25 cellular contexts compared by ENCODE assay signal in the genomic region with DNA sequence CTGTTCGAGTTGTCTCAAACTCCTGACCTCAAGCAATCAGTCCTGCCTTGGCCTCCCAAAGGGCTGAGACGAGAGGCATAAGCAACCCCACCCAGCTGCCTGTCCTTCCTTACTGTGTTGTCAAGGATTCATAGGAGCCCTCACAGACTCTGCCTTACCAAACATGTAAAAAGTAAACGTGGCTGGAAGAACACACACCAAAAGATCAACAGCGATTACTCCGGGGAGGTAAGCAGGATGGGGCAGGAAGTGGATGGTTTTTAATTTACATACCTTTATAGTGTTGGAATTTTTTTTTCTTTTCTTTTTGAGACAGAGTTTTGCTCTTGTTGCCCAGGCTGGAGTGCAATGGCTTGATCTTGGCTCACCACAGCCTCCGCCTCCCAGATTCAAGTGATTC.
DNase-seq lines count a peak whose midpoint lies in the region; ATAC-seq, FAIRE-seq and TF ChIP-seq lines count a peak whose summit lies in the region.
"Had no signal": no experiment of that assay in that cellular context is flagged by ENCODE, and none has a peak within 500 bp of the region (broad histone marks: within the 10 kb centered on the region; RNA-seq: fewer than 3 reads in every experiment).

No MANE protein-coding gene starts in this region.

- H3K79me1 ChIP-seq in H1 (ENCODE audit: low read depth, low read length), result no peaks in the 10 kb centered on the region

- H3K36me3 ChIP-seq in H1 (ENCODE audit: control insufficient read depth in 2 of 4, insufficient read depth in 4 of 4, low read length in 3 of 4) (no peaks in the 10 kb centered on the region), tibial nerve (no peaks in the 10 kb centered on the region), right atrium auricular region (no peaks in the 10 kb centered on the region)

- H3K27me3 ChIP-seq in H1 (replicated peaks in 1 of 4; ENCODE audit: control insufficient read depth in 3 of 4, extremely low read depth in 1 of 4, insufficient read depth in 3 of 4, low read length in 3 of 4) (no peaks in the 10 kb centered on the region), tibial nerve (no peaks in the 10 kb centered on the region), right atrium auricular region (no peaks in the 10 kb centered on the region)

- no peak overlapping the region for H4K8ac ChIP-seq in H1 (ENCODE audit: extremely low read depth, insufficient read depth, low read length)

- H3K9ac ChIP-seq in H1 (replicated peaks in 1 of 4; ENCODE audit: extremely low read depth in 1 of 4, low read depth in 3 of 4, low read length in 3 of 4), result no peak overlapping the region
- H3K9ac ChIP-seq: KMS-11 had no signal

- H3K56ac ChIP-seq in H1 (replicated peaks; ENCODE audit: insufficient read length, low read depth, low read length), result no peak overlapping the region

- no peak overlapping the region for H2BK120ac ChIP-seq in H1 (replicated peaks; ENCODE audit: low read depth, low read length)

- no peaks in the 10 kb centered on the region for H3K9me3 ChIP-seq in H1 (ENCODE audit: insufficient read depth in 2 of 2, low read depth in 1 of 2, low read length in 1 of 2)
- H3K9me3 ChIP-seq in tibial nerve, result no peaks in the 10 kb centered on the region
- H3K9me3 ChIP-seq in right atrium auricular region, result no peaks in the 10 kb centered on the region

- TF ChIP-seq CTCF in activated CD8-positive, alpha-beta T cell treated with anti-CD3 and anti-CD28 coated beads for 36 hours (IDR thresholded peaks at IDR 0.05), result no peak
- TF ChIP-seq CTCF in H1 (IDR thresholded peaks at IDR 0.05; ENCODE audit: control extremely low read depth in 1 of 3, insufficient read depth in 1 of 3, low read depth in 1 of 3, low read length in 3 of 3) (no peak), tibial nerve (IDR thresholded peaks at IDR 0.05) (no peak), right atrium auricular region (IDR thresholded peaks at IDR 0.05) (no peak)

- H3K4ac ChIP-seq in H1 (replicated peaks; ENCODE audit: insufficient read length, low read depth, low read length), result no peak overlapping the region

- no peak overlapping the region for H4K91ac ChIP-seq in H1 (replicated peaks; ENCODE audit: insufficient read length, low read length)

- no peaks in the 10 kb centered on the region for H3K23me2 ChIP-seq in H1 (ENCODE audit: low read depth, low read length)

- FAIRE-seq in GM12892 (lab: Jason Lieb, UNC) (peak; percentile 77), H1 (lab: Jason Lieb, UNC) (no peak)
- FAIRE-seq: A204.1, D721Med had no signal

- H3K4me3 Mint-ChIP-seq in activated CD8-positive, alpha-beta T cell treated with anti-CD3 and anti-CD28 coated beads, Interleukin-2, amount 10 ng/mL, durations not matched to agents 7 days and 5 days, result no peak overlapping the region
- H3K4me3 Mint-ChIP-seq in activated CD8-positive, alpha-beta T cell treated with anti-CD3 and anti-CD28 coated beads for 36 hours, result no peak overlapping the region
- H3K4me3 Mint-ChIP-seq in activated T-helper 1 cell treated with anti-CD3 and anti-CD28 coated beads, Interleukin-12 subunit alpha, Interleukin-12 subunit beta, Interleukin-2, Interleukin-4 antibody, amounts not matched to agents 30 ng/mL and 10 ng/mL and 1 ng/mL, durations not matched to agents 14 hours and 24 hours and 36 hours, result peak overlapping the region; percentile 41
- H3K4me3 Mint-ChIP-seq: H9, HFFc6 had no signal

- TF ChIP-seq RAD21 in H1 (IDR thresholded peaks at IDR 0.05 in 1 of 2, conservative IDR thresholded peaks at IDR 0.05 in 1 of 2; ENCODE audit: low read depth in 2 of 2, low read length in 2 of 2), result no peak

- WGBS in H1 (ENCODE audit: extremely low coverage in 1 of 2, insufficient coverage in 1 of 2, insufficient read length in 1 of 2, insufficient replicate concordance in 2 of 2, low coverage in 1 of 2, low lambda C conversion rate in 2 of 2, missing lambda C conversion rate in 1 of 2), 2 experiments, result 85% methylated on average over 6 of the region's 6 CpGs; no CpG with 5 or more reads in 1 of the 2 experiments
- WGBS in tibial nerve, 2 donors, result 82 to 84% methylated on average over 6 of the region's 6 CpGs

- H3K27ac ChIP-seq in H1 (ENCODE audit: low read depth, low read length), result no peak overlapping the region
- H3K27ac ChIP-seq in tibial nerve, result no peak overlapping the region
- H3K27ac ChIP-seq in right atrium auricular region, result no peak overlapping the region
- H3K27ac ChIP-seq: C4-2B, KMS-11 had no signal

- peaks cover 3% of the 10 kb centered on the region for H3K9me3 Mint-ChIP-seq in activated CD8-positive, alpha-beta T cell treated with anti-CD3 and anti-CD28 coated beads, Interleukin-2, amount 10 ng/mL, durations not matched to agents 7 days and 5 days (ENCODE audit: insufficient read depth)
- no peaks in the 10 kb centered on the region for H3K9me3 Mint-ChIP-seq in activated CD8-positive, alpha-beta T cell treated with anti-CD3 and anti-CD28 coated beads for 36 hours
- peaks cover 23% of the 10 kb centered on the region for H3K9me3 Mint-ChIP-seq in activated T-helper 1 cell treated with anti-CD3 and anti-CD28 coated beads, Interleukin-12 subunit alpha, Interleukin-12 subunit beta, Interleukin-2, Interleukin-4 antibody, amounts not matched to agents 30 ng/mL and 10 ng/mL and 1 ng/mL, durations not matched to agents 14 hours and 24 hours and 36 hours
- H3K9me3 Mint-ChIP-seq: H9 had no signal

- no peak overlapping the region for H3K23ac ChIP-seq in H1 (ENCODE audit: insufficient read length)

- H3K4me2 ChIP-seq in H1 (ENCODE audit: insufficient read depth in 1 of 2, low read depth in 2 of 2, low read length in 2 of 2), result no peak overlapping the region
- H3K4me2 ChIP-seq: KMS-11 had no signal

- TF ChIP-seq POLR2A in GM12892 (IDR thresholded peaks at IDR 0.05; ENCODE audit: low read depth, low read length), result no peak
- TF ChIP-seq POLR2A in H1 (IDR thresholded peaks at IDR 0.05; ENCODE audit: control extremely low read depth in 1 of 2, low read depth in 2 of 2, low read length in 2 of 2), result no peak
- no peak for TF ChIP-seq POLR2A in tibial nerve (IDR thresholded peaks at IDR 0.05)

- no peaks in the 10 kb centered on the region for H4K20me1 ChIP-seq in H1 (replicated peaks in 1 of 2; ENCODE audit: control insufficient read depth in 1 of 2, insufficient read depth in 2 of 2, low read length in 2 of 2)

- no peak overlapping the region for H2AFZ ChIP-seq in H1 (ENCODE audit: low read length)

- H3K27ac Mint-ChIP-seq in activated CD8-positive, alpha-beta T cell treated with anti-CD3 and anti-CD28 coated beads, Interleukin-2, amount 10 ng/mL, durations not matched to agents 7 days and 5 days, result peak overlapping the region; percentile 67
- H3K27ac Mint-ChIP-seq in activated CD8-positive, alpha-beta T cell treated with anti-CD3 and anti-CD28 coated beads for 36 hours, result no peak overlapping the region
- H3K27ac Mint-ChIP-seq in activated T-helper 1 cell treated with anti-CD3 and anti-CD28 coated beads, Interleukin-12 subunit alpha, Interleukin-12 subunit beta, Interleukin-2, Interleukin-4 antibody, amounts not matched to agents 30 ng/mL and 10 ng/mL and 1 ng/mL, durations not matched to agents 14 hours and 24 hours and 36 hours, result no peak overlapping the region
- H3K27ac Mint-ChIP-seq: H9, HFFc6 had no signal

- DNase-seq in activated CD8-positive, alpha-beta T cell treated with anti-CD3 and anti-CD28 coated beads, Interleukin-2, amount 10 ng/mL, durations not matched to agents 7 days and 5 days, result no peak
- no peak for DNase-seq in activated CD8-positive, alpha-beta T cell treated with anti-CD3 and anti-CD28 coated beads for 36 hours
- DNase-seq in GM12892 (ENCODE audit: insufficient read length) (no peak), H1 (ENCODE audit: low read depth in 1 of 2, low spot score in 2 of 2) (no peak), tibial nerve (ENCODE audit: low spot score in 2 of 2) (no peak), right atrium auricular region (ENCODE audit: low spot score) (no peak)
- DNase-seq in activated T-helper 1 cell treated with anti-CD3 and anti-CD28 coated beads, Interleukin-12 subunit alpha, Interleukin-12 subunit beta, Interleukin-2, Interleukin-4 antibody, amounts not matched to agents 30 ng/mL and 10 ng/mL and 1 ng/mL, durations not matched to agents 14 hours and 24 hours and 36 hours (ENCODE audit: low spot score), result no peak
- DNase-seq: DMS53, EL, GF-D8, H9, HFFc6, NCI-H1105, NCI-H146, NCI-H2029, NCI-H226, NCI-H510A treated with DMSO at 0.1 percent for 48 hours, NCI-H748 treated with DMSO at 0.1 percent for 48 hours, SIG-M5 had no signal

- no peak overlapping the region for H3K18ac ChIP-seq in H1 (ENCODE audit: extremely low read depth, low read length)

- POLR2A ChIA-PET in activated CD8-positive, alpha-beta T cell treated with anti-CD3 and anti-CD28 coated beads, Interleukin-2, amount 10 ng/mL, durations not matched to agents 7 days and 5 days (lab: Charles Lee), result no interaction called here
- POLR2A ChIA-PET in activated CD8-positive, alpha-beta T cell treated with anti-CD3 and anti-CD28 coated beads for 36 hours (lab: Charles Lee), result interaction anchor here (0.7 to 1.1 kb wide), 2 partner anchors 19 to 202 kb away, joined by 3 read pairs; no protein-coding TSS in a partner anchor
- POLR2A ChIA-PET in H1 (lab: Charles Lee; ENCODE audit: partially characterized antibody), result no interaction called here

- no peak overlapping the region for H2BK5ac ChIP-seq in H1 (ENCODE audit: low read depth, low read length)

- peaks cover 0 to 8% (median 0%) of the 10 kb centered on the region in 4 experiments; a peak in 1 of 7 replicates for H3K4me1 ChIP-seq in H1 (replicated peaks in 1 of 4; ENCODE audit: control insufficient read depth in 3 of 4, insufficient read depth in 4 of 4, low read length in 3 of 4)
- no peaks in the 10 kb centered on the region for H3K4me1 ChIP-seq in tibial nerve
- H3K4me1 ChIP-seq in right atrium auricular region, result no peaks in the 10 kb centered on the region

- H3K4me3 ChIP-seq in H1 (ENCODE audit: extremely low read depth in 1 of 4, insufficient read depth in 2 of 4, low read depth in 3 of 4, low read length in 4 of 4) (no peak overlapping the region), tibial nerve (no peak overlapping the region), right atrium auricular region (no peak overlapping the region)

- peaks cover 17% of the 10 kb centered on the region for H3K27me3 Mint-ChIP-seq in activated CD8-positive, alpha-beta T cell treated with anti-CD3 and anti-CD28 coated beads, Interleukin-2, amount 10 ng/mL, durations not matched to agents 7 days and 5 days (ENCODE audit: low read depth)
- H3K27me3 Mint-ChIP-seq in activated CD8-positive, alpha-beta T cell treated with anti-CD3 and anti-CD28 coated beads for 36 hours, result peaks cover 5% of the 10 kb centered on the region
- H3K27me3 Mint-ChIP-seq in activated T-helper 1 cell treated with anti-CD3 and anti-CD28 coated beads, Interleukin-12 subunit alpha, Interleukin-12 subunit beta, Interleukin-2, Interleukin-4 antibody, amounts not matched to agents 30 ng/mL and 10 ng/mL and 1 ng/mL, durations not matched to agents 14 hours and 24 hours and 36 hours (ENCODE audit: insufficient read depth), result peaks cover 3% of the 10 kb centered on the region

- H3K36me3 Mint-ChIP-seq in activated CD8-positive, alpha-beta T cell treated with anti-CD3 and anti-CD28 coated beads, Interleukin-2, amount 10 ng/mL, durations not matched to agents 7 days and 5 days (ENCODE audit: low read depth), result peaks cover 27% of the 10 kb centered on the region
- H3K36me3 Mint-ChIP-seq in activated CD8-positive, alpha-beta T cell treated with anti-CD3 and anti-CD28 coated beads for 36 hours (ENCODE audit: low read depth), result peaks cover 2% of the 10 kb centered on the region
- peaks cover 32% of the 10 kb centered on the region for H3K36me3 Mint-ChIP-seq in activated T-helper 1 cell treated with anti-CD3 and anti-CD28 coated beads, Interleukin-12 subunit alpha, Interleukin-12 subunit beta, Interleukin-2, Interleukin-4 antibody, amounts not matched to agents 30 ng/mL and 10 ng/mL and 1 ng/mL, durations not matched to agents 14 hours and 24 hours and 36 hours (ENCODE audit: low read depth)

- no peak for TF ChIP-seq EP300 in H1 (IDR thresholded peaks at IDR 0.05; ENCODE audit: borderline replicate concordance in 1 of 2, low read depth in 2 of 2, low read length in 2 of 2)
- no peak for TF ChIP-seq EP300 in tibial nerve (IDR thresholded peaks at IDR 0.05)

- no peak overlapping the region for H4K5ac ChIP-seq in H1 (ENCODE audit: insufficient read length, low read depth, low read length)

- intact Hi-C loops in activated CD8-positive, alpha-beta T cell treated with anti-CD3 and anti-CD28 coated beads for 36 hours (cut with micrococcal nuclease), result no loop called here
- intact Hi-C loops in activated T-helper 1 cell treated with anti-CD3 and anti-CD28 coated beads, Interleukin-12 subunit alpha, Interleukin-12 subunit beta, Interleukin-2, Interleukin-4 antibody, amounts not matched to agents 30 ng/mL and 10 ng/mL and 1 ng/mL, durations not matched to agents 14 hours and 24 hours and 36 hours (cut with micrococcal nuclease), result loop anchor here (2.0 to 5.0 kb wide), 2 partner anchors 62 to 215 kb away; a partner anchor contains a TSS

- CTCF ChIA-PET in activated CD8-positive, alpha-beta T cell treated with anti-CD3 and anti-CD28 coated beads, Interleukin-2, amount 10 ng/mL, durations not matched to agents 7 days and 5 days (lab: Charles Lee), result interaction anchor here (1.8 kb wide), 1 partner anchor 86 kb away, joined by 10 read pairs; no protein-coding TSS in a partner anchor
- CTCF ChIA-PET in activated CD8-positive, alpha-beta T cell treated with anti-CD3 and anti-CD28 coated beads for 36 hours (lab: Charles Lee), result interaction anchor here (1.0 kb wide), 1 partner anchor 86 kb away, joined by 3 read pairs; no protein-coding TSS in a partner anchor
- CTCF ChIA-PET in H1 (lab: Charles Lee; ENCODE audit: partially characterized antibody), result interaction anchor here (1.2 kb wide), 1 partner anchor 48 kb away, joined by 3 read pairs; no protein-coding TSS in a partner anchor

- H2BK20ac ChIP-seq in H1 (ENCODE audit: low read length), result no peak overlapping the region

- no peaks in the 10 kb centered on the region for H3K79me2 ChIP-seq in H1 (ENCODE audit: control insufficient read depth in 1 of 2, insufficient read depth in 2 of 2, low read length in 2 of 2)

- H2BK12ac ChIP-seq in H1 (ENCODE audit: low read depth, low read length), result peak overlapping the region; percentile 75; the same call in 1 of the 2 replicates

- peaks cover 41% of the 10 kb centered on the region for H3K4me1 Mint-ChIP-seq in activated CD8-positive, alpha-beta T cell treated with anti-CD3 and anti-CD28 coated beads, Interleukin-2, amount 10 ng/mL, durations not matched to agents 7 days and 5 days (ENCODE audit: low read depth)
- peaks cover 10% of the 10 kb centered on the region for H3K4me1 Mint-ChIP-seq in activated CD8-positive, alpha-beta T cell treated with anti-CD3 and anti-CD28 coated beads for 36 hours (ENCODE audit: low read depth)
- H3K4me1 Mint-ChIP-seq in activated T-helper 1 cell treated with anti-CD3 and anti-CD28 coated beads, Interleukin-12 subunit alpha, Interleukin-12 subunit beta, Interleukin-2, Interleukin-4 antibody, amounts not matched to agents 30 ng/mL and 10 ng/mL and 1 ng/mL, durations not matched to agents 14 hours and 24 hours and 36 hours (ENCODE audit: low read depth), result peaks cover 48% of the 10 kb centered on the region

- no peak for ATAC-seq in activated CD8-positive, alpha-beta T cell treated with anti-CD3 and anti-CD28 coated beads, Interleukin-2, amount 10 ng/mL, durations not matched to agents 7 days and 5 days
- ATAC-seq in activated CD8-positive, alpha-beta T cell treated with anti-CD3 and anti-CD28 coated beads for 36 hours, result no peak
- ATAC-seq in GM21423 (IDR thresholded peaks at IDR 0.05; ENCODE audit: unreplicated experiment), result no peak
- ATAC-seq: Panc1 had no signal

- no peak overlapping the region for H3K14ac ChIP-seq in H1 (ENCODE audit: insufficient read length)

- H2BK15ac ChIP-seq in H1 (ENCODE audit: low read length), result no peak overlapping the region

- H2AK5ac ChIP-seq in H1 (ENCODE audit: low read depth, low read length), result no peak overlapping the region
